1 cellular context compared by ENCODE assay signal in the genomic region with DNA sequence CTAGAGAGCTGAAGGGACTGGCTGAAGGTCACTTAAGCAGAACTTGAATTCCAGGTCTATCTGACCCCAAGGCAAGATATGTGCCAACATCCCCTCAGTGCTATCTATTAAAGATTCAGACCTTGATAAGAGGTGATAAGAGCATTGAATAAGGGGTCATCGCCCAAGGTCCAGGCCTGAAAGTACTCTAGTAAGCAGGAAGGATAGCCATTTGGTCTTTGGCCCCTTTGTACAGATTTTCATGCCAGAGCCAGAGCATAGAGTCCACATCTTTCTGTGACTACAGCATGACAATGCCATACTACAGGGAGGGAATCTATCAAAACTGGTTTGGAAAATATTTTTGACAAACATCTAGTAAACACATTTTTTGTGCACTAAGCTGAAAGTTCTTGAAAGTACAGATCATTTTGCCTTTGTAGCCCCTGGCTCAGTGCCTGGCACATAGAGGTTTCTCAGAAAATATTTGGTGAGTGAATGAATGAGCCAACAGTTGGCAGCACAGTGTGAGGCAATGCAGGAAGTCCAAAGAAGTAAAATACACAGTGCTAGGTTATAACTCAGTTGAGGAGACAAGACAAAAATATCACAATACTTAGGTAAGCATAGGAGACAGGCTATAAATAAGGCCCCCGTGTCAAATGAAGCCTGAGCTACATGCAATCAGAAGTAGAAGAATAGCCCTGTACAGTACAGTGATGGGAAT.
TF ChIP-seq lines count a peak whose summit lies in the region.

No MANE protein-coding gene starts in this region.

TF ChIP-seq in liver, 16 proteins besides CTCF, POLR2A, EP300 and RAD21 (continued from another document):
- peak; percentile 29 for TF ChIP-seq ATF3 (IDR thresholded peaks at IDR 0.05)
- TF ChIP-seq HNF4G (IDR thresholded peaks at IDR 0.05) = peak; percentile 45
- peak; percentile 81 to 86 for TF ChIP-seq HNF4A (conservative IDR thresholded peaks at IDR 0.05)
- TF ChIP-seq TAF1 (conservative IDR thresholded peaks at IDR 0.05) = no peak
